Comparison of ENCODE assay signal across 20 cellular contexts in the genomic region with DNA sequence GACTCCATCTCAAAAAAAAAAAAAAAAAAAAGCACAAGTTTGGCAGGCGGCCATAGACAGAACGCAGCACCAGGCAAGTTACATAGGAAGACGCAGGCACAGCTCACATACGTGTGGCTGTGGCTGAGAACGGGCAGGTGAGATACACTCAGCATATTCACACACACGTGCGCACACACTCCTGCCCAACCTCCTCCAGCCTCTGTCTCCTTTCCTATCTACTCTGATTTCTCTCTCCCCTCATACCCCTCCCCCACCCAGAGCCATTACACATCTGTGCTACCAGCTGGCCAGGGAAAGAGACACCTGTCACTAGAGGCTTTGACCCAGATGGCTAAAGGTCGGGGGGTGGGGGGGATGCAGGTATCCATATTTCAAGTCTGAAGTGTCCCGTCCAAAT. TPM values are rescaled to one million over a fixed set of nuclear protein-coding genes. Genes with fewer than 3 reads are reported as not detected.
DNase-seq lines count a peak whose midpoint lies in the region; ATAC-seq, FAIRE-seq and TF ChIP-seq lines count a peak whose summit lies in the region.
"Had no signal": no experiment of that assay in that cellular context is flagged by ENCODE, and none has a peak within 500 bp of the region (broad histone marks: within the 10 kb centered on the region; RNA-seq: fewer than 3 reads in every experiment).

No MANE protein-coding gene starts in this region.

- POLR2A ChIA-PET in CD4-positive, alpha-beta T cell (lab: Charles Lee): no interaction called here

- no peak overlapping the region for H3K27ac ChIP-seq in CD4-positive, alpha-beta T cell (ENCODE audit: low read depth, low read length)
- H3K27ac ChIP-seq: A549, SJSA1 had no signal

- no peak for TF ChIP-seq CTCF in CD4-positive, alpha-beta T cell (IDR thresholded peaks at IDR 0.05)
- TF ChIP-seq CTCF in glutamatergic neuron (IDR thresholded peaks at IDR 0.05; ENCODE audit: partially characterized antibody, unreplicated experiment): no peak

- no peaks in the 10 kb centered on the region for H3K27me3 ChIP-seq in CD4-positive, alpha-beta T cell (ENCODE audit: control insufficient read depth, insufficient read depth, low read length)
- H3K27me3 ChIP-seq: SJSA1 had no signal

- no peak for FAIRE-seq in HTR-8/SVneo (lab: Jason Lieb, UNC)
- FAIRE-seq: A549 had no signal

- intact Hi-C loops in CD4-positive, alpha-beta T cell (cut with DNase I, micrococcal nuclease): loop anchor here in 1 of 2 experiments (10.0 kb wide), 2 partner anchors 103 to 817 kb away; a partner anchor contains a TSS

- H3K27ac Mint-ChIP-seq in CD4-positive, alpha-beta T cell: no peak overlapping the region
- peak overlapping the region; percentile 98 for H3K27ac Mint-ChIP-seq in glutamatergic neuron (ENCODE audit: unreplicated experiment)
- H3K27ac Mint-ChIP-seq: CD8-positive, alpha-beta T cell had no signal

- H3K27me3 Mint-ChIP-seq in CD4-positive, alpha-beta T cell: no peaks in the 10 kb centered on the region
- peaks cover 16% of the 10 kb centered on the region for H3K27me3 Mint-ChIP-seq in glutamatergic neuron (ENCODE audit: unreplicated experiment)

- peaks cover 42% of the 10 kb centered on the region for H3K4me1 Mint-ChIP-seq in CD4-positive, alpha-beta T cell (ENCODE audit: low read depth)
- peaks cover 39% of the 10 kb centered on the region for H3K4me1 Mint-ChIP-seq in glutamatergic neuron (ENCODE audit: low read depth, unreplicated experiment)

- peak overlapping the region; percentile 20 for H3K4me3 Mint-ChIP-seq in CD4-positive, alpha-beta T cell
- peak overlapping the region; percentile 77 for H3K4me3 Mint-ChIP-seq in glutamatergic neuron (ENCODE audit: unreplicated experiment)
- H3K4me3 Mint-ChIP-seq: CD8-positive, alpha-beta T cell had no signal

- H3K9me3 ChIP-seq in CD4-positive, alpha-beta T cell (ENCODE audit: control insufficient read depth, low read length): no peaks in the 10 kb centered on the region
- H3K9me3 ChIP-seq: A549, SJSA1 had no signal

- H3K36me3 Mint-ChIP-seq in CD4-positive, alpha-beta T cell (ENCODE audit: low read depth): peaks cover 14% of the 10 kb centered on the region
- no peaks in the 10 kb centered on the region for H3K36me3 Mint-ChIP-seq in glutamatergic neuron (ENCODE audit: unreplicated experiment)

- no peak for DNase-seq in CD4-positive, alpha-beta T cell
- DNase-seq in NCI-H1694 (lab: John Stamatoyannopoulos, UW) (peak; percentile 35), NCI-H82 (lab: John Stamatoyannopoulos, UW) (peak; percentile 92), glutamatergic neuron (no peak), COLO829 (ENCODE audit: low spot score) (no peak), NAMALWA (ENCODE audit: low spot score) (no peak), C1 segment of cervical spinal cord (lab: John Stamatoyannopoulos, UW) (no peak), HTR-8/SVneo (ENCODE audit: insufficient read length, low spot score) (no peak)
- DNase-seq: CD8-positive, alpha-beta T cell; GDM1; HCEC 1CT; MV-4-11; NCI-H1417; NCI-H1930; NCI-H2227 treated with DMSO at 0.1 percent for 48 hours; NCI-H526 had no signal

- H3K9me3 Mint-ChIP-seq in CD4-positive, alpha-beta T cell: no peaks in the 10 kb centered on the region
- H3K9me3 Mint-ChIP-seq in glutamatergic neuron (ENCODE audit: unreplicated experiment): peaks cover 25% of the 10 kb centered on the region
- H3K9me3 Mint-ChIP-seq: CD8-positive, alpha-beta T cell had no signal

- CTCF ChIA-PET in CD4-positive, alpha-beta T cell (lab: Charles Lee): no interaction called here

- no peak for ATAC-seq in CD4-positive, alpha-beta T cell (ENCODE audit: poor library complexity)
- ATAC-seq: A549; CD8-positive, alpha-beta T cell; Panc1 had no signal

RNA-seq across cellular contexts. Expression of a gene that starts 2.2 kb away (rescaled TPM):
- total RNA-seq in CD4-positive, alpha-beta T cell: 1 to 10 TPM; 7.0 to 8.3 TPM
- 136 TPM for total RNA-seq in glutamatergic neuron (ENCODE audit: unreplicated experiment)
- total RNA-seq: Daoy had no signal

RNA-seq across cellular contexts. Expression of a gene that starts 3.8 kb away (rescaled TPM):
- 10 to 100 TPM; 60.0 to 61.0 TPM for total RNA-seq in CD4-positive, alpha-beta T cell
- total RNA-seq in glutamatergic neuron (ENCODE audit: unreplicated experiment): 87.6 TPM

RNA-seq across cellular contexts. Expression of a gene that starts 36.6 kb away (rescaled TPM):
- 10 to 100 TPM; 12.0 to 14.1 TPM for total RNA-seq in CD4-positive, alpha-beta T cell
- total RNA-seq in glutamatergic neuron (ENCODE audit: unreplicated experiment): 18.6 TPM

RNA-seq across cellular contexts. Expression of a gene that starts 49.4 kb away (rescaled TPM):
- total RNA-seq in CD4-positive, alpha-beta T cell: 10 to 100 TPM; 38.1 to 41.1 TPM
- total RNA-seq in glutamatergic neuron (ENCODE audit: unreplicated experiment): 132 TPM

Comparison
In these comparisons a context has a peak if more than half of its experiments do, and no peak if none do; other contexts are left out.
1. DNase-seq: peak in NCI-H1694 (single experiment) and NCI-H82 (single experiment); none in CD4-positive, alpha-beta T cell (0 of 10), glutamatergic neuron (single experiment), COLO829 (single experiment), NAMALWA (single experiment), C1 segment of cervical spinal cord (0 of 14) and HTR-8/SVneo (single experiment).
2. RNA of a gene that starts 2.2 kb away (total RNA-seq): 136 TPM in glutamatergic neuron (single experiment); 7.0 to 8.3 TPM in CD4-positive, alpha-beta T cell; every median in the first group is over 10 times any median in the second.